In the genomic region with DNA sequence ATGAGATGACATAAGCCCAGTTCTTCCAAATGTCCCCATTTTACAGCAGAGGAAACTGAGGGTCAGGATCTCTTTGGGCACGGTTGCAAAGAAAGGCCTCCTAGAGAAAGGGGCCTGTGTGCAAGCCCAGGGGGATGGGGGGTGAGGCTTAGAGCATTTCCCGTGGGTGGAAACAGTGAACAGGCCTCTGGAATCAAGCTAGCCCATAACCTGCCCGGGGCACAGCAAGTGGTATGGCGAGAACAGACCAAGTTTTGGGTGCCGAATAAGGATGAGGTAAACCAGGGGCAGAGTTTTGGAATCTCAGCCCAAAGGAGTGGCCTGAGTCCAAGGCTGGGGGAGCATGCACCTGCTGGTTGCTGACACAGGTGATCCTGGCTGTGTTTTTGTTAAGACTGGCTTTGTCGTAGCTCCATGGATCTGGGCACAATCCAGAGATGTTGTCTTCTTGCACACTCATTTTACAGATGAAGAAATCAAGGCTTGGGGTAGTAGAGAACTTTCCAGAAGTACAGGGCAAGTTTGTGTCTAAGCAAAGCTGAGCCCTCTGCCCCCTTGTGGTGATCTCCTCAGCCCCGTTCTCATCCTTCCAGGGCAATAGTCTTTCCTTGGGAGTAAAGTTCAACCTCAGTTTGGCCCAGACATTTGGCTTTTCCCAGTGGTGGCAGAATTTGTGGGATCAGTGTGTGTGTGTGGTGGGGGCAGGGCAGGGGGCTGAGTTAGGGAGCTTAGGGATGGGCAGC, we compare ENCODE assay signal across 9 cellular contexts. TPM values are rescaled to one million over a fixed set of nuclear protein-coding genes. Genes with fewer than 3 reads are reported as not detected.
DNase-seq lines count a peak whose midpoint lies in the region; ATAC-seq and TF ChIP-seq lines count a peak whose summit lies in the region.
"Had no signal": no experiment of that assay in that cellular context is flagged by ENCODE, and none has a peak within 500 bp of the region (broad histone marks: within the 10 kb centered on the region; RNA-seq: fewer than 3 reads in every experiment).

No MANE protein-coding gene starts in this region.

- H3K27ac ChIP-seq in brain microvascular endothelial cell: no peak overlapping the region
- H3K27ac ChIP-seq in lung (ENCODE audit: low read depth in 1 of 2, low read length in 1 of 2): no peak overlapping the region

- H3K27ac Mint-ChIP-seq in HFFc6: no peak overlapping the region
- H3K27ac Mint-ChIP-seq in stimulated activated memory B cell treated with anti-CD40 and anti-IgM and Interleukin-4, amounts not matched to agents 10 μg/mL and 1 μg/mL and 100 μg/mL, for 72 hours: no peak overlapping the region
- H3K27ac Mint-ChIP-seq: natural killer cell had no signal

- H3K36me3 Mint-ChIP-seq in HFFc6 (ENCODE audit: low read depth): no peaks in the 10 kb centered on the region
- no peaks in the 10 kb centered on the region for H3K36me3 Mint-ChIP-seq in stimulated activated memory B cell treated with anti-CD40 and anti-IgM and Interleukin-4, amounts not matched to agents 10 μg/mL and 1 μg/mL and 100 μg/mL, for 72 hours
- H3K36me3 Mint-ChIP-seq: natural killer cell had no signal

- TF ChIP-seq CTCF in HFFc6 (IDR thresholded peaks at IDR 0.05): peak; percentile 70
- peak; percentile 70 for TF ChIP-seq CTCF in brain microvascular endothelial cell (IDR thresholded peaks at IDR 0.05; ENCODE audit: low read depth, low read length, missing control alignments)
- TF ChIP-seq CTCF in lung (IDR thresholded peaks at IDR 0.05; ENCODE audit: control extremely low read depth, extremely low read depth): peak; percentile 1

- POLR2A ChIA-PET in HEK293T (lab: Yijun Ruan, JAX): no interaction called here

- H3K4me3 ChIP-seq in brain microvascular endothelial cell (ENCODE audit: low read depth, low read length): no peak overlapping the region
- no peak overlapping the region for H3K4me3 ChIP-seq in lung

- no peak overlapping the region for H3K4me3 Mint-ChIP-seq in HFFc6
- H3K4me3 Mint-ChIP-seq in stimulated activated memory B cell treated with anti-CD40 and anti-IgM and Interleukin-4, amounts not matched to agents 10 μg/mL and 1 μg/mL and 100 μg/mL, for 72 hours: no peak overlapping the region
- H3K4me3 Mint-ChIP-seq: natural killer cell had no signal

- CTCF ChIA-PET in HEK293T (lab: Yijun Ruan, JAX): no interaction called here

- H3K36me3 ChIP-seq in brain microvascular endothelial cell (replicated peaks): no peaks in the 10 kb centered on the region
- H3K36me3 ChIP-seq in lung (ENCODE audit: control insufficient read depth in 2 of 2, insufficient read depth in 2 of 2, low read length in 2 of 2): no peaks in the 10 kb centered on the region

- no peaks in the 10 kb centered on the region for H3K9me3 ChIP-seq in lung (ENCODE audit: control insufficient read depth in 2 of 2, insufficient read depth in 1 of 2, low read length in 1 of 2)

- H3K4me1 Mint-ChIP-seq in HFFc6 (ENCODE audit: low read depth): no peaks in the 10 kb centered on the region
- H3K4me1 Mint-ChIP-seq in stimulated activated memory B cell treated with anti-CD40 and anti-IgM and Interleukin-4, amounts not matched to agents 10 μg/mL and 1 μg/mL and 100 μg/mL, for 72 hours: peaks cover 32% of the 10 kb centered on the region

- peaks cover 18% of the 10 kb centered on the region for H3K27me3 Mint-ChIP-seq in HFFc6 (ENCODE audit: insufficient read depth)
- H3K27me3 Mint-ChIP-seq in stimulated activated memory B cell treated with anti-CD40 and anti-IgM and Interleukin-4, amounts not matched to agents 10 μg/mL and 1 μg/mL and 100 μg/mL, for 72 hours: peaks cover 21% of the 10 kb centered on the region

- H3K4me1 ChIP-seq in lung (ENCODE audit: control insufficient read depth in 2 of 2, insufficient read depth in 2 of 2, low read length in 2 of 2): peaks cover 0 to 7% of the 10 kb centered on the region in 2 donors

- WGBS in lung, 2 donors: 92 to 94% methylated on average over 7 of the region's 7 CpGs

- DNase-seq in DMS114 treated with DMSO at 0.1 percent for 48 hours (lab: John Stamatoyannopoulos, UW; ENCODE audit: unreplicated experiment) (peak; percentile 60), HFFc6 (peak; percentile 8), brain microvascular endothelial cell (no peak), lung (ENCODE audit: low spot score) (no peak), middle frontal gyrus (ENCODE audit: extremely low spot score, low spot score) (no peak), NCI-H446 (lab: John Stamatoyannopoulos, UW) (no peak), HEK293T (ENCODE audit: extremely low spot score) (no peak)
- DNase-seq: natural killer cell had no signal

- no peaks in the 10 kb centered on the region for H3K9me3 Mint-ChIP-seq in HFFc6
- peaks cover 9% of the 10 kb centered on the region for H3K9me3 Mint-ChIP-seq in stimulated activated memory B cell treated with anti-CD40 and anti-IgM and Interleukin-4, amounts not matched to agents 10 μg/mL and 1 μg/mL and 100 μg/mL, for 72 hours
- H3K9me3 Mint-ChIP-seq: natural killer cell had no signal

- in situ Hi-C loops in brain microvascular endothelial cell (cut with HindIII; ENCODE audit: low pct_ligation_motif_present, low sequenced_read_pairs): no loop called here

- H3K27me3 ChIP-seq in brain microvascular endothelial cell (replicated peaks) (no peaks in the 10 kb centered on the region), lung (ENCODE audit: control insufficient read depth, insufficient read depth) (no peaks in the 10 kb centered on the region)

- ATAC-seq in lung (ENCODE audit: insufficient read depth, low FRiP score): peak; percentile 47
- no peak for ATAC-seq in stimulated activated memory B cell treated with anti-CD40 and anti-IgM and Interleukin-4, amounts not matched to agents 10 μg/mL and 1 μg/mL and 100 μg/mL, for 72 hours
- ATAC-seq: natural killer cell had no signal

TF ChIP-seq in HEK293T, 16 proteins besides CTCF, POLR2A, EP300 and RAD21:
- TF ChIP-seq FOXM1 (IDR thresholded peaks at IDR 0.05; ENCODE audit: borderline replicate concordance) (no peak), NFRKB (IDR thresholded peaks at IDR 0.05) (no peak), SP1 (IDR thresholded peaks at IDR 0.05) (no peak), TARDBP (IDR thresholded peaks at IDR 0.05) (no peak), ARNT (IDR thresholded peaks at IDR 0.05) (no peak), LEF1 (IDR thresholded peaks at IDR 0.05; ENCODE audit: borderline replicate concordance) (no peak), BHLHE40 (IDR thresholded peaks at IDR 0.05; ENCODE audit: borderline replicate concordance) (no peak), SUZ12 (IDR thresholded peaks at IDR 0.05) (no peak), FOXK2 (IDR thresholded peaks at IDR 0.05) (no peak), FOXA1 (IDR thresholded peaks at IDR 0.05) (no peak), ZNF384 (IDR thresholded peaks at IDR 0.05) (no peak)
- TF ChIP-seq, protein P1, sequence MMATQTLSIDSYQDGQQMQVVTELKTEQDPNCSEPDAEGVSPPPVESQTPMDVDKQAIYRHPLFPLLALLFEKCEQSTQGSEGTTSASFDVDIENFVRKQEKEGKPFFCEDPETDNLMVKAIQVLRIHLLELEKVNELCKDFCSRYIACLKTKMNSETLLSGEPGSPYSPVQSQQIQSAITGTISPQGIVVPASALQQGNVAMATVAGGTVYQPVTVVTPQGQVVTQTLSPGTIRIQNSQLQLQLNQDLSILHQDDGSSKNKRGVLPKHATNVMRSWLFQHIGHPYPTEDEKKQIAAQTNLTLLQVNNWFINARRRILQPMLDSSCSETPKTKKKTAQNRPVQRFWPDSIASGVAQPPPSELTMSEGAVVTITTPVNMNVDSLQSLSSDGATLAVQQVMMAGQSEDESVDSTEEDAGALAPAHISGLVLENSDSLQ (IDR thresholded peaks at IDR 0.05): no peak

RNA-seq across cellular contexts. Expression of a gene that starts 53.5 kb away (rescaled TPM):
- 10 to 100 TPM; 55.5 to 93.3 (median 79.9) TPM for total RNA-seq in HFFc6 (2021; fragmentation: NEBNext Ultra II Directional; extraction: Animal tissue kit (Norgen Biotek cat#: 25700))
- total RNA-seq in lung: under 1 TPM; 0.52 to 0.77 TPM
- polyA plus RNA-seq in lung: under 1 TPM; 0.37 to 0.82 TPM

Comparison
In these comparisons a context has a peak if more than half of its experiments do, and no peak if none do; other contexts are left out.
1. DNase-seq: peak in DMS114 treated with DMSO at 0.1 percent for 48 hours (single experiment) and HFFc6 (single experiment); none in brain microvascular endothelial cell (single experiment), lung (single experiment), middle frontal gyrus (single experiment), NCI-H446 (0 of 2) and HEK293T (single experiment).
2. CTCF ChIP-seq: peak in every context shown above with its lines; median percentile 70 in HFFc6; 70 in brain microvascular endothelial cell; 1 in lung.
3. RNA of a gene that starts 53.5 kb away (total RNA-seq): 55.5 to 93.3 TPM in HFFc6; 0.52 to 0.77 TPM in lung; every median in the first group is over 10 times any median in the second.